In genomic region chr1:17118268-17118667, GRCh38 we compare ENCODE assay signal across 14 cellular contexts. TPM values are rescaled to one million over a fixed set of nuclear protein-coding genes. Genes with fewer than 3 reads are reported as not detected.
A peak's percentile ranks its signal among the peaks of the same experiment; 100 is the strongest.
DNase-seq lines count a peak whose midpoint lies in the region; ATAC-seq and TF ChIP-seq lines count a peak whose summit lies in the region.
"Had no signal": no experiment of that assay in that cellular context is flagged by ENCODE, and none has a peak within 500 bp of the region (broad histone marks: within the 10 kb centered on the region; RNA-seq: fewer than 3 reads in every experiment).

No MANE protein-coding gene starts in this region.

- DNase-seq in HFFc6: no peak
- no peak for DNase-seq in smooth muscle cell (lab: John Stamatoyannopoulos, UW; ENCODE audit: unreplicated experiment)
- DNase-seq in stimulated activated naive CD4-positive, alpha-beta T cell (lab: John Stamatoyannopoulos, UW): no peak
- no peak for DNase-seq in stimulated activated CD4-positive, alpha-beta T cell treated with anti-CD3 and anti-CD28 coated beads, Interleukin-12 subunit alpha, Interleukin-12 subunit beta, amount 100 ng/mL, for 4 hours
- no peak for DNase-seq in NK-92 treated with Interleukin-12 subunit alpha and Interleukin-12 subunit beta, amount 100 ng/mL, for 24 hours (lab: John Stamatoyannopoulos, UW)
- DNase-seq: activated CD4-positive, alpha-beta T cell treated with anti-CD3 and anti-CD28 coated beads, Interleukin-2, amount 50 U/mL, for 48 hours; activated naive CD4-positive, alpha-beta T cell treated with anti-CD3 and anti-CD28 coated beads, Interleukin-2, amount 10 ng/mL, durations not matched to agents 7 days and 5 days; CD8-positive, alpha-beta memory T cell; effector CD4-positive, alpha-beta T cell; heart left ventricle; SW 1271 had no signal

- H3K27ac Mint-ChIP-seq in HFFc6: no peak overlapping the region

- peaks cover 46% of the 10 kb centered on the region for H3K27me3 Mint-ChIP-seq in HFFc6 (ENCODE audit: insufficient read depth)

- H3K9ac ChIP-seq in smooth muscle cell (ENCODE audit: low read depth): no peak overlapping the region

- H3K27ac ChIP-seq in angular gyrus (ENCODE audit: low read depth, low read length) (peak overlapping the region; percentile 92), layer of hippocampus (ENCODE audit: low read depth, low read length) (peak overlapping the region; percentile 83), smooth muscle cell (ENCODE audit: low read depth) (no peak overlapping the region)
- H3K27ac ChIP-seq: heart left ventricle had no signal

- peaks cover 12% of the 10 kb centered on the region for H3K4me1 ChIP-seq in smooth muscle cell (ENCODE audit: low read depth)

- no peaks in the 10 kb centered on the region for H3K9me3 Mint-ChIP-seq in HFFc6
- H3K9me3 Mint-ChIP-seq: activated naive CD4-positive, alpha-beta T cell treated with anti-CD3 and anti-CD28 coated beads, Interleukin-2, amount 10 ng/mL, durations not matched to agents 7 days and 5 days; CD8-positive, alpha-beta memory T cell had no signal

- no peaks in the 10 kb centered on the region for H4K20me1 ChIP-seq in smooth muscle cell (ENCODE audit: low read depth)

- WGBS in smooth muscle cell (ENCODE audit: low lambda C conversion rate): 35% methylated on average over 7 of the region's 7 CpGs

- no peaks in the 10 kb centered on the region for H3F3A ChIP-seq in smooth muscle cell (ENCODE audit: low read depth)

- TF ChIP-seq CTCF in HFFc6 (IDR thresholded peaks at IDR 0.05) (no peak), smooth muscle cell (IDR thresholded peaks at IDR 0.05; ENCODE audit: borderline replicate concordance, insufficient read depth, poor library complexity, severe bottlenecking) (no peak)

- no peak overlapping the region for H3K4me3 ChIP-seq in smooth muscle cell

- no peaks in the 10 kb centered on the region for H3K36me3 Mint-ChIP-seq in HFFc6 (ENCODE audit: low read depth)
- H3K36me3 Mint-ChIP-seq: activated naive CD4-positive, alpha-beta T cell treated with anti-CD3 and anti-CD28 coated beads, Interleukin-2, amount 10 ng/mL, durations not matched to agents 7 days and 5 days; CD8-positive, alpha-beta memory T cell had no signal

- ATAC-seq in GM21381 (IDR thresholded peaks at IDR 0.05; ENCODE audit: unreplicated experiment): no peak
- ATAC-seq: heart left ventricle had no signal

- no peaks in the 10 kb centered on the region for H3K9me3 ChIP-seq in smooth muscle cell (replicated peaks; ENCODE audit: low read depth)
- H3K9me3 ChIP-seq: heart left ventricle had no signal

- peak overlapping the region; percentile 26; the same call in 1 of the 2 replicates for H3K4me3 Mint-ChIP-seq in HFFc6
- H3K4me3 Mint-ChIP-seq: activated naive CD4-positive, alpha-beta T cell treated with anti-CD3 and anti-CD28 coated beads, Interleukin-2, amount 10 ng/mL, durations not matched to agents 7 days and 5 days had no signal

- no peaks in the 10 kb centered on the region for H3K79me2 ChIP-seq in smooth muscle cell (ENCODE audit: low read depth)

- H3K36me3 ChIP-seq in smooth muscle cell (ENCODE audit: low read depth): no peaks in the 10 kb centered on the region
- H3K36me3 ChIP-seq: heart left ventricle had no signal

- H3K4me1 Mint-ChIP-seq in HFFc6 (ENCODE audit: low read depth): peaks cover 17% of the 10 kb centered on the region

- H3K27me3 ChIP-seq in layer of hippocampus (ENCODE audit: control insufficient read depth, insufficient read depth, low read length) (no peaks in the 10 kb centered on the region), smooth muscle cell (ENCODE audit: low read depth) (peaks cover 37% of the 10 kb centered on the region)

- no peak overlapping the region for H2AFZ ChIP-seq in smooth muscle cell (ENCODE audit: low read depth)

- peak overlapping the region; percentile 83 for H3K4me2 ChIP-seq in smooth muscle cell

RNA-seq across cellular contexts. Expression of gene PADI2, which starts 1.0 kb away (rescaled TPM):
- total RNA-seq in HFFc6 (2021; fragmentation: NEBNext Ultra II Directional; extraction: Animal tissue kit (Norgen Biotek cat#: 25700)): under 1 TPM in 4 of 6 experiments, not detected in 2; 0.05 to 0.33 (median 0.13) TPM
- total RNA-seq in smooth muscle cell: not detected in 2 replicates
- polyA plus RNA-seq in smooth muscle cell: not detected in 2 replicates
- total RNA-seq: CD8-positive, alpha-beta memory T cell had no signal
- polyA plus RNA-seq: CD8-positive, alpha-beta memory T cell had no signal
